1 cellular context compared by ENCODE assay signal in genomic region chr11:70437111-70437784, GRCh38.
TF ChIP-seq lines count a peak whose summit lies in the region.

No MANE protein-coding gene starts in this region.

TF ChIP-seq in SK-N-SH treated with all-trans-retinoic acid at 6 μM for 48 hours, 23 proteins besides CTCF, POLR2A, EP300 and RAD21 (continued from another document):
- TF ChIP-seq, protein P1, sequence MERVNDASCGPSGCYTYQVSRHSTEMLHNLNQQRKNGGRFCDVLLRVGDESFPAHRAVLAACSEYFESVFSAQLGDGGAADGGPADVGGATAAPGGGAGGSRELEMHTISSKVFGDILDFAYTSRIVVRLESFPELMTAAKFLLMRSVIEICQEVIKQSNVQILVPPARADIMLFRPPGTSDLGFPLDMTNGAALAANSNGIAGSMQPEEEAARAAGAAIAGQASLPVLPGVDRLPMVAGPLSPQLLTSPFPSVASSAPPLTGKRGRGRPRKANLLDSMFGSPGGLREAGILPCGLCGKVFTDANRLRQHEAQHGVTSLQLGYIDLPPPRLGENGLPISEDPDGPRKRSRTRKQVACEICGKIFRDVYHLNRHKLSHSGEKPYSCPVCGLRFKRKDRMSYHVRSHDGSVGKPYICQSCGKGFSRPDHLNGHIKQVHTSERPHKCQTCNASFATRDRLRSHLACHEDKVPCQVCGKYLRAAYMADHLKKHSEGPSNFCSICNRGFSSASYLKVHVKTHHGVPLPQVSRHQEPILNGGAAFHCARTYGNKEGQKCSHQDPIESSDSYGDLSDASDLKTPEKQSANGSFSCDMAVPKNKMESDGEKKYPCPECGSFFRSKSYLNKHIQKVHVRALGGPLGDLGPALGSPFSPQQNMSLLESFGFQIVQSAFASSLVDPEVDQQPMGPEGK (CRISPR knock-in tag; IDR thresholded peaks at IDR 0.05; ENCODE audit: borderline replicate concordance): no peak
- TF ChIP-seq ZC3H10 (CRISPR knock-in tag; IDR thresholded peaks at IDR 0.05) (no peak), TSHZ2 (CRISPR knock-in tag; IDR thresholded peaks at IDR 0.05) (no peak)
